In the genomic region with DNA sequence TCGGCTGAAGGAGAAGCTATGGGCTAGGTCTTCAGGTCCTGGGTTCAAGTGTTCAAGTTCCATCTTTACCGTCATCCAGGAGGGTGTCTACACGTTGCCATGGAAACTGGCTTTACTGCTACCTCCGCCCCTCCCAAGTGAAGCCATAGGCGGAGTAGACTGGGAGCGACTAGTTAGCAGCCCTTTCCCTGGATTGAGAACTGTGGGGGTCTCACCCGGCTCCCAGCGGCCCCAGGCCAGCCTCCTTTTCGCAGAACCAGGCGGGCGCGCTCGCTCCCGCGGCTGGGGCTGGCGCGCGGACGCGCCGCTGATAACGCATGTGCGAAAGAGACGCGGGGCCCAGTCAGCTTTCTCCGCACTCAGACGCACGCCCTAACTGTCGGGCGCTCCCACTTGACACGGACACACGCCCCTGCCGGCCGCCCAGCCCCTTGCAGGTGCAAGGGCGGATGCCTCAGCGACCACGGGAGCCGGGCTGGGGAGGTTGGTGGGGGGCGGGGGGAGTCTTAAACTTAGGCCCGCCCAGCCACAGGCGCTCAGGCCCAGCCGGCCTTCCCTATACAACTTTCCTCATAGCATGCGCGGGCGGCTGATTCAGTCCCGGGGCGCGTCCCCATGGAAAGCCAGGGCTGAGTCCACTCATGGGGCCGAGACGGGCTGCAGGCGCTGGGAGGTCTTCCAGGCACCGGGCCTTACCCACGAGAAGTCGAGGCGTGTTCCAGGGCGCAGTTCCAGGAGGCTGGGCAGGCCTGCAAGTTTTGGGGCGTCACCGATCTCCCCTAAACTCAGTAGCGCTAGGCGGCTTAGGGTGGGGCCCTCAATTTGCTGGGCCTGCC, we compare ENCODE assay signal across 8 cellular contexts.
DNase-seq lines count a peak whose midpoint lies in the region; ATAC-seq lines count a peak whose summit lies in the region.

No MANE protein-coding gene starts in this region.

- DNase-seq in CMK (ENCODE audit: low read depth) (peak; percentile 88), NCI-H2107 treated with DMSO at 0.1 percent for 48 hours (lab: John Stamatoyannopoulos, UW; ENCODE audit: unreplicated experiment) (peak; percentile 24), memory B cell (ENCODE audit: low spot score in 2 of 2) (peak; percentile 74 to 82)
- peak; percentile 76 to 80 for DNase-seq in activated CD4-positive, alpha-beta T cell treated with anti-CD3 and anti-CD28 coated beads, Interleukin-2, amount 50 U/mL, for 48 hours
- peak; percentile 66 for DNase-seq in effector CD4-positive, alpha-beta T cell
- peak; percentile 38 to 43 for DNase-seq in stimulated activated CD8-positive, alpha-beta memory T cell treated with anti-CD3 and anti-CD28 coated beads, Interleukin-4, amount 100 ng/mL, for 4 hours (ENCODE audit: low read depth in 2 of 2, low spot score in 1 of 2)

- ATAC-seq in GM21737 (IDR thresholded peaks at IDR 0.05; ENCODE audit: unreplicated experiment) = peak; percentile 60
- ATAC-seq in memory B cell (ENCODE audit: low read depth) = peak; percentile 97
- no peak for ATAC-seq in HG02623 (IDR thresholded peaks at IDR 0.05; ENCODE audit: unreplicated experiment)

- H3K27ac Mint-ChIP-seq in memory B cell = peak overlapping the region; percentile 61

- H3K4me3 Mint-ChIP-seq in memory B cell = peak overlapping the region; percentile 47

- no peaks in the 10 kb centered on the region for H3K27me3 Mint-ChIP-seq in memory B cell

- peaks cover 32% of the 10 kb centered on the region for H3K4me1 Mint-ChIP-seq in memory B cell

- H3K9me3 Mint-ChIP-seq in memory B cell = no peaks in the 10 kb centered on the region

- H3K36me3 Mint-ChIP-seq in memory B cell = peaks cover 14% of the 10 kb centered on the region

Comparison
In these comparisons a context has a peak if more than half of its experiments do, and no peak if none do; other contexts are left out.
1. DNase-seq: peak in every context shown above with its lines; median percentile 88 in CMK; 78 in activated CD4-positive, alpha-beta T cell treated with anti-CD3 and anti-CD28 coated beads, Interleukin-2, amount 50 U/mL, for 48 hours; 78 in memory B cell; 66 in effector CD4-positive, alpha-beta T cell; 40 in stimulated activated CD8-positive, alpha-beta memory T cell treated with anti-CD3 and anti-CD28 coated beads, Interleukin-4, amount 100 ng/mL, for 4 hours; 24 in NCI-H2107 treated with DMSO at 0.1 percent for 48 hours.